Comparison of ENCODE assay signal across 17 cellular contexts in the genomic region with DNA sequence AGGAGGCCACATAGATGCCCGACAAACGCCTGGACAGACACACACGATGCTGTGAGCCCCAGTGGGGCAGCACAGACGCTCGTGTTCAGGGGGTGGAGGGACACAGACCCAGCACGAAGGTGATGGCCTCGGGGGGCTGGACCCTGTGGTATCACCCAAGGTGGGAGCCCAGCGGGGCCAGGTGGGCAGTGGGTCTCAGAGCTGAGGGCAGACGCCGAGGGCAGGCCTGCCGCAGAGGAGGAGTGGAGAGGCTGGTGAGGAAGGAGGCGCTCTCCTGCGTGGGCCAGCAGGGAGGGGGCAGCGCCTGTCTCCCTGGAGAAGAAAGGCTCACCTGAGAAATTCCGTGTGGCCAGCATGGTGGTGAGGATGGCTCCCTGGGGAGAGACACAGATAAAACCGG. TPM values are rescaled to one million over a fixed set of nuclear protein-coding genes. Genes with fewer than 3 reads are reported as not detected.
DNase-seq lines count a peak whose midpoint lies in the region; ATAC-seq and TF ChIP-seq lines count a peak whose summit lies in the region.
"Had no signal": no experiment of that assay in that cellular context is flagged by ENCODE, and none has a peak within 500 bp of the region (broad histone marks: within the 10 kb centered on the region; RNA-seq: fewer than 3 reads in every experiment).

No MANE protein-coding gene starts in this region.

- H4K20me1 ChIP-seq in BLaER1: no peaks in the 10 kb centered on the region
- H4K20me1 ChIP-seq in Loucy (ENCODE audit: insufficient read depth, low read length, poor library complexity, severe bottlenecking): no peaks in the 10 kb centered on the region

- H3K27me3 ChIP-seq in BLaER1 (no peaks in the 10 kb centered on the region), Loucy (ENCODE audit: insufficient read depth, low read length, poor library complexity, severe bottlenecking) (no peaks in the 10 kb centered on the region), neuronal stem cell (ENCODE audit: control insufficient read depth in 3 of 3, insufficient read depth in 3 of 3, low read depth in 1 of 3, low read length in 3 of 3) (peaks cover 0 to 31% (median 0%) of the 10 kb centered on the region in 3 experiments), Caco-2 (replicated peaks; ENCODE audit: control insufficient read depth, insufficient read depth, low read length) (no peaks in the 10 kb centered on the region)
- H3K27me3 ChIP-seq: Peyer's patch had no signal

- H4K91ac ChIP-seq in neuronal stem cell (ENCODE audit: low read depth, low read length, poor library complexity): no peak overlapping the region

- H3K79me1 ChIP-seq in neuronal stem cell (ENCODE audit: low read depth, low read length): no peaks in the 10 kb centered on the region

- no peak overlapping the region for H3K4ac ChIP-seq in neuronal stem cell (ENCODE audit: low read length)

- H3K9me3 ChIP-seq in BLaER1 (no peaks in the 10 kb centered on the region), Loucy (ENCODE audit: insufficient read depth, low read depth, low read length) (no peaks in the 10 kb centered on the region), neuronal stem cell (replicated peaks in 1 of 2; ENCODE audit: control insufficient read depth in 2 of 2, insufficient read depth in 1 of 2, low read depth in 1 of 2, low read length in 2 of 2) (no peaks in the 10 kb centered on the region), Caco-2 (no peaks in the 10 kb centered on the region)
- H3K9me3 ChIP-seq: Peyer's patch, SJCRH30 had no signal

- BruUV-seq in Caco-2 (replicated peaks; lab: Mats Ljungman, UMichigan): no TSS peak

- H3K14ac ChIP-seq in neuronal stem cell (ENCODE audit: low read length): no peak overlapping the region

- H3K9ac ChIP-seq in BLaER1 (no peak overlapping the region), Loucy (ENCODE audit: low read depth, low read length, poor library complexity, severe bottlenecking) (no peak overlapping the region), neuronal stem cell (ENCODE audit: low read depth, low read length, poor library complexity) (no peak overlapping the region)

- peak overlapping the region; percentile 29 for H2AK5ac ChIP-seq in neuronal stem cell (ENCODE audit: low read depth, low read length)

- CTCF ChIA-PET in Caco-2 (lab: Charles Lee): interaction anchor here (0.6 to 1.3 kb wide), 7 partner anchors 19 to 836 kb away, joined by 3 to 6 read pairs (median 3); no protein-coding TSS in a partner anchor
- CTCF ChIA-PET in activated naive CD4-positive, alpha-beta T cell treated with anti-CD3 and anti-CD28 coated beads for 36 hours (lab: Charles Lee): interaction anchor here (0.5 to 3.4 kb wide), 35 partner anchors 8 to 570 kb away, joined by 3 to 29 read pairs (median 4); a partner anchor contains a TSS

- peak overlapping the region; percentile 30 for H2BK5ac ChIP-seq in neuronal stem cell (ENCODE audit: low read length)

- H3K18ac ChIP-seq in neuronal stem cell (ENCODE audit: low read length): no peak overlapping the region

- no peaks in the 10 kb centered on the region for H3K4me1 Mint-ChIP-seq in Caco-2 (ENCODE audit: low read depth, unreplicated experiment)
- no peaks in the 10 kb centered on the region for H3K4me1 Mint-ChIP-seq in activated naive CD4-positive, alpha-beta T cell treated with anti-CD3 and anti-CD28 coated beads for 36 hours (ENCODE audit: low read depth)

- ATAC-seq in SK-N-SH treated with all-trans-retinoic acid at 6 μM for 48 hours: no peak

- POLR2A ChIA-PET in Caco-2 (lab: Charles Lee): no interaction called here

- H3K4me2 ChIP-seq in BLaER1: 0 out of 2 replicates have a peak overlapping the region, but pooled peaks have one; percentile 7
- H3K4me2 ChIP-seq in Loucy (ENCODE audit: low read depth, low read length, poor library complexity, severe bottlenecking): peak overlapping the region; percentile 57
- no peak overlapping the region for H3K4me2 ChIP-seq in neuronal stem cell (ENCODE audit: insufficient read depth, low read length, poor library complexity, severe bottlenecking)

- H3K9me3 Mint-ChIP-seq in Caco-2 (ENCODE audit: unreplicated experiment): no peaks in the 10 kb centered on the region
- no peaks in the 10 kb centered on the region for H3K9me3 Mint-ChIP-seq in activated naive CD4-positive, alpha-beta T cell treated with anti-CD3 and anti-CD28 coated beads for 36 hours
- H3K9me3 Mint-ChIP-seq: CD4-positive, CD25-positive, alpha-beta regulatory T cell; H9 had no signal

- H3K4me1 ChIP-seq in BLaER1: peaks cover 12% of the 10 kb centered on the region; the same call in 1 of the 2 replicates
- H3K4me1 ChIP-seq in Loucy (ENCODE audit: insufficient read depth, low read length, poor library complexity, severe bottlenecking): peaks cover 5% of the 10 kb centered on the region
- H3K4me1 ChIP-seq in neuronal stem cell (ENCODE audit: control insufficient read depth in 2 of 2, insufficient read depth in 1 of 2, low read depth in 1 of 2, low read length in 2 of 2): peaks cover 4 to 5% of the 10 kb centered on the region in 2 donors
- no peaks in the 10 kb centered on the region for H3K4me1 ChIP-seq in Caco-2
- H3K4me1 ChIP-seq: Peyer's patch had no signal

- H3K36me3 ChIP-seq in BLaER1 (no peaks in the 10 kb centered on the region), Loucy (ENCODE audit: insufficient read depth, low read length) (no peaks in the 10 kb centered on the region), neuronal stem cell (replicated peaks in 1 of 2; ENCODE audit: control insufficient read depth in 2 of 2, insufficient read depth in 2 of 2, low read length in 2 of 2) (no peaks in the 10 kb centered on the region), Caco-2 (ENCODE audit: control insufficient read depth, insufficient read depth, low read length) (no peaks in the 10 kb centered on the region)
- H3K36me3 ChIP-seq: Peyer's patch, SJCRH30 had no signal

- intact Hi-C loops in Caco-2 (cut with micrococcal nuclease; ENCODE audit: unreplicated experiment): loop anchor here (5.0 kb wide), 1 partner anchor 132 kb away; no protein-coding TSS in a partner anchor
- intact Hi-C loops in activated naive CD4-positive, alpha-beta T cell treated with anti-CD3 and anti-CD28 coated beads for 36 hours (cut with micrococcal nuclease): loop anchor here (5.0 kb wide), 2 partner anchors 222 to 607 kb away; a partner anchor contains a TSS

- no peak overlapping the region for H4K8ac ChIP-seq in neuronal stem cell (ENCODE audit: low read depth, low read length)

- TF ChIP-seq CTCF in Loucy (conservative IDR thresholded peaks at IDR 0.05; ENCODE audit: low read length) (no peak), VCaP (conservative IDR thresholded peaks at IDR 0.05) (no peak), Caco-2 (IDR thresholded peaks at IDR 0.05; ENCODE audit: insufficient read depth in 1 of 2, low read depth in 1 of 2, low read length in 1 of 2, severe bottlenecking in 1 of 2, unreplicated experiment in 1 of 2) (no peak)

- no peaks in the 10 kb centered on the region for H3K36me3 Mint-ChIP-seq in Caco-2 (ENCODE audit: insufficient read depth, unreplicated experiment)
- no peaks in the 10 kb centered on the region for H3K36me3 Mint-ChIP-seq in activated naive CD4-positive, alpha-beta T cell treated with anti-CD3 and anti-CD28 coated beads for 36 hours (ENCODE audit: low read depth)
- H3K36me3 Mint-ChIP-seq: CD4-positive, CD25-positive, alpha-beta regulatory T cell had no signal

- no CpG with 5 or more reads among the region's 16 CpGs for WGBS in neuronal stem cell (ENCODE audit: extremely low coverage in 2 of 2, insufficient read length in 2 of 2, insufficient replicate concordance in 1 of 2), 2 donors

- H3K4me3 Mint-ChIP-seq in Caco-2 (ENCODE audit: unreplicated experiment): no peak overlapping the region
- H3K4me3 Mint-ChIP-seq in activated naive CD4-positive, alpha-beta T cell treated with anti-CD3 and anti-CD28 coated beads for 36 hours: no peak overlapping the region
- H3K4me3 Mint-ChIP-seq: H9 had no signal

- peak overlapping the region; percentile 39 for H2BK15ac ChIP-seq in neuronal stem cell (ENCODE audit: low read length)

- H2BK120ac ChIP-seq in neuronal stem cell (ENCODE audit: low read depth, low read length): no peak overlapping the region

- H3F3A ChIP-seq in Loucy (ENCODE audit: low read depth): no peaks in the 10 kb centered on the region

- H3K79me2 ChIP-seq in Loucy (ENCODE audit: insufficient read depth, low read length): no peaks in the 10 kb centered on the region

- peak overlapping the region; percentile 2 for H3K23ac ChIP-seq in neuronal stem cell (ENCODE audit: low read depth, low read length, poor library complexity)

- peak overlapping the region; percentile 26 for H2BK12ac ChIP-seq in neuronal stem cell (ENCODE audit: low read length)

- DNase-seq in neuronal stem cell (ENCODE audit: low spot score) (no peak), Caco-2 (no peak)
- no peak for DNase-seq in activated naive CD4-positive, alpha-beta T cell treated with anti-CD3 and anti-CD28 coated beads for 36 hours
- DNase-seq: NCI-H187 treated with DMSO at 0.1 percent for 48 hours had no signal

- H2AFZ ChIP-seq in Loucy (ENCODE audit: low read length): peak overlapping the region; percentile 88; the same call in 1 of the 2 replicates
- H2AFZ ChIP-seq in neuronal stem cell (ENCODE audit: low read length): no peak overlapping the region

- peaks cover 7% of the 10 kb centered on the region for H3K27me3 Mint-ChIP-seq in Caco-2 (ENCODE audit: insufficient read depth, unreplicated experiment)
- H3K27me3 Mint-ChIP-seq in activated naive CD4-positive, alpha-beta T cell treated with anti-CD3 and anti-CD28 coated beads for 36 hours (ENCODE audit: low read depth): no peaks in the 10 kb centered on the region
- H3K27me3 Mint-ChIP-seq: CD4-positive, CD25-positive, alpha-beta regulatory T cell had no signal

- no peak overlapping the region for H3K27ac Mint-ChIP-seq in Caco-2 (ENCODE audit: unreplicated experiment)
- no peak overlapping the region for H3K27ac Mint-ChIP-seq in activated naive CD4-positive, alpha-beta T cell treated with anti-CD3 and anti-CD28 coated beads for 36 hours
- H3K27ac Mint-ChIP-seq: H9 had no signal

- no peaks in the 10 kb centered on the region for H3K9me2 ChIP-seq in Loucy (replicated peaks; ENCODE audit: low read depth, low read length)

- no peak overlapping the region for H3K4me3 ChIP-seq in BLaER1
- H3K4me3 ChIP-seq in Loucy (ENCODE audit: low read length, poor library complexity, severe bottlenecking): no peak overlapping the region
- H3K4me3 ChIP-seq in neuronal stem cell (ENCODE audit: low read length in 2 of 2): no peak overlapping the region
- no peak overlapping the region for H3K4me3 ChIP-seq in Caco-2 (ENCODE audit: low read depth, low read length)
- H3K4me3 ChIP-seq: GM12878, SJCRH30 had no signal

- H3K27ac ChIP-seq in BLaER1 (peak overlapping the region; percentile 44; the same call in 1 of the 2 replicates), VCaP (peak overlapping the region; percentile 64; the same call in 1 of the 2 replicates), neuronal stem cell (replicated peaks; ENCODE audit: low read length) (no peak overlapping the region)
- H3K27ac ChIP-seq: Peyer's patch, SJCRH30 had no signal

RNA-seq across cellular contexts. Expression of a gene that starts 39.6 kb away (rescaled TPM):
- polyA plus RNA-seq in neuronal stem cell (2013, experiment 1 of 2): 71.1 TPM
- polyA plus RNA-seq in neuronal stem cell (2013, experiment 2 of 2): 69.2 TPM
- total RNA-seq in Caco-2 (2022): 117 and 123 TPM in 2 replicates
- 10 to 100 TPM; 53.5 to 57.3 TPM for total RNA-seq in activated naive CD4-positive, alpha-beta T cell treated with anti-CD3 and anti-CD28 coated beads for 36 hours

RNA-seq across cellular contexts. Expression of a gene that starts 51.1 kb away (rescaled TPM):
- polyA plus RNA-seq in neuronal stem cell (2013, experiment 1 of 2): 0.60 TPM
- polyA plus RNA-seq in neuronal stem cell (2013, experiment 2 of 2): 0.46 TPM
- not detected in 2 replicates for total RNA-seq in Caco-2 (2022)
- 1 to 10 TPM; 2.1 to 3.3 TPM for total RNA-seq in activated naive CD4-positive, alpha-beta T cell treated with anti-CD3 and anti-CD28 coated beads for 36 hours
- total RNA-seq: A172; CD4-positive, CD25-positive, alpha-beta regulatory T cell; GM12878; HT1080; NCI-H460; Peyer's patch; SJCRH30; T-helper 1 cell treated with Interleukin-12 subunit alpha and Interleukin-12 subunit beta and Interleukin-4 antibody, amounts not matched to agents 30 ng/mL and 1 ng/mL, for 36 hours had no signal
